16 cellular contexts compared by ENCODE assay signal in genomic region chr12:47237751-47238211, GRCh38.
DNase-seq lines count a peak whose midpoint lies in the region; ATAC-seq and TF ChIP-seq lines count a peak whose summit lies in the region.
"Had no signal": no experiment of that assay in that cellular context is flagged by ENCODE, and none has a peak within 500 bp of the region (broad histone marks: within the 10 kb centered on the region; RNA-seq: fewer than 3 reads in every experiment).

No MANE protein-coding gene starts in this region.

- H4K20me1 ChIP-seq in BLaER1 = no peaks in the 10 kb centered on the region
- H4K20me1 ChIP-seq in GM23248 (ENCODE audit: insufficient read depth) = no peaks in the 10 kb centered on the region

- no peak overlapping the region for H4K91ac ChIP-seq in mesenchymal stem cell (ENCODE audit: low read length)

- no peak overlapping the region for H4K8ac ChIP-seq in mesenchymal stem cell (ENCODE audit: low read length)

- H3F3A ChIP-seq in GM23248 (ENCODE audit: insufficient read depth) = peaks cover 27% of the 10 kb centered on the region; the same call in 1 of the 2 replicates

- H3K36me3 ChIP-seq in BLaER1 (no peaks in the 10 kb centered on the region), GM23248 (ENCODE audit: low read depth) (no peaks in the 10 kb centered on the region), ascending aorta (peaks cover 3 to 10% of the 10 kb centered on the region in 2 donors), mesenchymal stem cell (ENCODE audit: control insufficient read depth in 1 of 2, insufficient read depth in 2 of 2, low read depth in 1 of 2, low read length in 2 of 2) (peaks cover 0 to 16% of the 10 kb centered on the region in 2 experiments)

- no peak overlapping the region for H2AK5ac ChIP-seq in mesenchymal stem cell (ENCODE audit: low read length, severe bottlenecking)

- no peaks in the 10 kb centered on the region for H3K79me1 ChIP-seq in mesenchymal stem cell (replicated peaks; ENCODE audit: low read length, poor library complexity, severe bottlenecking)

- WGBS in GM23248 (ENCODE audit: low coverage in 1 of 2, low lambda C conversion rate in 2 of 2, missing lambda C conversion rate in 2 of 2), 2 experiments = 96 to 100% methylated on average over 1 of the region's 1 CpG
- WGBS in mesenchymal stem cell = 80% methylated on average over 1 of the region's 1 CpG

- peak overlapping the region; percentile 28; the same call in 1 of the 2 replicates for H3K4me2 ChIP-seq in BLaER1
- no peak overlapping the region for H3K4me2 ChIP-seq in GM23248 (ENCODE audit: unreplicated experiment)
- no peak overlapping the region for H3K4me2 ChIP-seq in mesenchymal stem cell (ENCODE audit: low read length, poor library complexity, severe bottlenecking)

- H3K18ac ChIP-seq in mesenchymal stem cell (ENCODE audit: low read depth in 1 of 2, low read length in 2 of 2) = no peak overlapping the region

- H3K14ac ChIP-seq in mesenchymal stem cell (ENCODE audit: low read length in 2 of 2) = no peak overlapping the region

- no peak overlapping the region for H3K27ac ChIP-seq in BLaER1
- H3K27ac ChIP-seq in GM23248 = no peak overlapping the region
- H3K27ac ChIP-seq in ascending aorta = peak overlapping the region; percentile 3 to 44
- no peak overlapping the region for H3K27ac ChIP-seq in mesenchymal stem cell (ENCODE audit: low read length, poor library complexity, severe bottlenecking)
- H3K27ac ChIP-seq: esophagus muscularis mucosa, suprapubic skin had no signal

- no peak for ATAC-seq in GM19463 (IDR thresholded peaks at IDR 0.05; ENCODE audit: unreplicated experiment)

- H3K4me1 ChIP-seq in BLaER1 (peaks cover 6% of the 10 kb centered on the region; the same call in 1 of the 2 replicates), GM23248 (ENCODE audit: insufficient read depth) (peaks cover 34% of the 10 kb centered on the region), ascending aorta (no peaks in the 10 kb centered on the region), mesenchymal stem cell (ENCODE audit: control insufficient read depth, insufficient read depth, low read depth, low read length) (peaks cover 5% of the 10 kb centered on the region)
- H3K4me1 ChIP-seq: suprapubic skin had no signal

- no peak for TF ChIP-seq CTCF in ascending aorta (IDR thresholded peaks at IDR 0.05)

- H2AFZ ChIP-seq in GM23248 (peak overlapping the region; percentile 25; the same call in 1 of the 2 replicates), mesenchymal stem cell (ENCODE audit: low read depth, low read length) (no peak overlapping the region)

- intact Hi-C loops in ascending aorta (cut with DNase I) = no loop called here

- no peak overlapping the region for H3K9ac ChIP-seq in BLaER1
- no peak overlapping the region for H3K9ac ChIP-seq in GM23248
- no peak overlapping the region for H3K9ac ChIP-seq in mesenchymal stem cell (ENCODE audit: low read length)

- H3K79me2 ChIP-seq in GM23248 (ENCODE audit: insufficient read depth) = no peaks in the 10 kb centered on the region

- no peaks in the 10 kb centered on the region for H3K27me3 ChIP-seq in BLaER1
- H3K27me3 ChIP-seq in GM23248 (replicated peaks; ENCODE audit: insufficient read depth) = no peaks in the 10 kb centered on the region
- H3K27me3 ChIP-seq in ascending aorta = no peaks in the 10 kb centered on the region
- no peaks in the 10 kb centered on the region for H3K27me3 ChIP-seq in mesenchymal stem cell (ENCODE audit: control insufficient read depth in 1 of 2, insufficient read depth in 1 of 2, low read length in 2 of 2)
- H3K27me3 ChIP-seq: esophagus muscularis mucosa, suprapubic skin had no signal

- no peak overlapping the region for H2BK120ac ChIP-seq in mesenchymal stem cell (ENCODE audit: low read depth, low read length)

- no peak overlapping the region for H3K4ac ChIP-seq in mesenchymal stem cell (ENCODE audit: low read depth in 1 of 2, low read length in 2 of 2)

- in situ Hi-C loops in GM23248 (cut with MboI) = no loop called here

- no peak overlapping the region for H2BK15ac ChIP-seq in mesenchymal stem cell (ENCODE audit: low read depth, poor library complexity, severe bottlenecking)

- no peak overlapping the region for H3K4me3 ChIP-seq in BLaER1
- H3K4me3 ChIP-seq in GM23248 = no peak overlapping the region
- H3K4me3 ChIP-seq in ascending aorta = no peak overlapping the region
- no peak overlapping the region for H3K4me3 ChIP-seq in mesenchymal stem cell (ENCODE audit: insufficient read depth in 1 of 2, low read depth in 1 of 2, low read length in 2 of 2)
- H3K4me3 ChIP-seq: esophagus muscularis mucosa, suprapubic skin had no signal

- H3K23ac ChIP-seq in mesenchymal stem cell (ENCODE audit: low read length in 2 of 2) = no peak overlapping the region

- H2BK5ac ChIP-seq in mesenchymal stem cell (ENCODE audit: low read depth, low read length, poor library complexity, severe bottlenecking) = no peak overlapping the region

- no peaks in the 10 kb centered on the region for H3K9me2 ChIP-seq in GM23248 (ENCODE audit: insufficient read depth)

- H2BK12ac ChIP-seq in mesenchymal stem cell (ENCODE audit: low read length in 2 of 2) = no peak overlapping the region

- DNase-seq in GM23248 (peak; percentile 16), ascending aorta (ENCODE audit: low spot score in 2 of 2) (no peak), mesenchymal stem cell (peak; percentile 41), ureter (ENCODE audit: low spot score) (no peak), AG20443 (ENCODE audit: low spot score) (no peak), NCI-H1436 treated with DMSO at 0.1 percent for 48 hours (lab: John Stamatoyannopoulos, UW) (no peak)
- DNase-seq: activated T-cell treated with anti-CD3 and anti-CD28 coated beads for 4 hours, cerebellar nuclear complex, KBM-7, NCI-H774, retina, SHP77 had no signal

- H3K9me3 ChIP-seq in BLaER1 = peaks cover 20% of the 10 kb centered on the region
- H3K9me3 ChIP-seq in GM23248 (ENCODE audit: low read depth) = no peaks in the 10 kb centered on the region
- H3K9me3 ChIP-seq in ascending aorta = no peaks in the 10 kb centered on the region
- no peaks in the 10 kb centered on the region for H3K9me3 ChIP-seq in mesenchymal stem cell (ENCODE audit: control insufficient read depth, low read length)
- H3K9me3 ChIP-seq: esophagus muscularis mucosa, suprapubic skin had no signal

Comparison
In these comparisons a context has a peak if more than half of its experiments do, and no peak if none do; other contexts are left out.
1. H3K27ac ChIP-seq: peak in ascending aorta (2 of 2); none in BLaER1 (single experiment), GM23248 (single experiment) and mesenchymal stem cell (single experiment).
2. DNase-seq: peak in GM23248 (single experiment) and mesenchymal stem cell (single experiment); none in ascending aorta (0 of 2), ureter (single experiment), AG20443 (single experiment) and NCI-H1436 treated with DMSO at 0.1 percent for 48 hours (single experiment).